Comparison of ENCODE assay signal across 1 cellular context in the genomic region with DNA sequence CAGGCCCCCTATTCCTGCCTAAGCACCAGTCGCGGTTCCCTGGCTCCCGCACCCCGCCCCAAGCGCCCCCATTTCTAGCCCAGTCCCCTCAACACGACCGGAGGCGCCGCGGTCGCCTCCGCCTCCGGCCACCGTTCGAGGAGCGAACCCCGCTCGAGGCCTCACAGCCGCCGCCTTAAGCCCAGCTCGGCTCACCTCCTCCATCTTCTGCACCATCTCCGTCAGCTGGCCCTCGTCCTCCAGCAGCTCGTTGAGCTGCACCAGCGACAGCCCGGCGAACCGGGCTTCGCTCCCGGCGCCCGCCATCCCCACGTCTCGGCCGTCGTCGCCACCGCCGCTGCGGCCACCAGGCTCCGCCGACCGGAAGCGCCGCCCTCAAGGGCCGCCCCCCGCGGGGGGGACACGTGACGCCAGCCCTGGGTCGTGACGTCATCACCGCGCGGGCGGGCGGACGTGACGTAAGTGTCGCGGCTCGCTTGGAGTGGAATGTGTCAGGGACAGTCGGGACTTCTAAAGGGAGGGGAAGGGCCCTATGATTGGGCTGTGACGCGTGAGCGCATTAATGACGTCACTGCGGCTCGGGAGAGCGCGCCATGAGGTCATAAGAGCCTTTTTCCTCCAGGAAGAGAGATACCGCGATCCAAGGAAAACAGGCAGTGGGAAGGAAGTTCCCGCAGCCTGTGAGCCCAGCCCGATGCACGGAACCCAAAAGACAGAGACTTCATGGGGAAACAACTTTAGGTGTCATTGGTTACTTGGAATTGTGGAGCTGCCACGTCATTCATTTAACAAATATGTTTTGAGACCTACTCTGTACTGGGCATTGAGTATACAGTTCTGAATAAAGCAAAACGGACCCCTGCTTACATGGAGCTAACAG.
TF ChIP-seq lines count a peak whose summit lies in the region.

Gene VPS37B, minus strand, starts transcription at position 368 of the 880 bp plus-strand sequence. Its CDS starts 62 bp downstream, at position 306.

TF ChIP-seq in WTC11, 78 proteins besides CTCF, POLR2A, EP300 and RAD21 (continued from another document):
- TF ChIP-seq, protein P1, sequence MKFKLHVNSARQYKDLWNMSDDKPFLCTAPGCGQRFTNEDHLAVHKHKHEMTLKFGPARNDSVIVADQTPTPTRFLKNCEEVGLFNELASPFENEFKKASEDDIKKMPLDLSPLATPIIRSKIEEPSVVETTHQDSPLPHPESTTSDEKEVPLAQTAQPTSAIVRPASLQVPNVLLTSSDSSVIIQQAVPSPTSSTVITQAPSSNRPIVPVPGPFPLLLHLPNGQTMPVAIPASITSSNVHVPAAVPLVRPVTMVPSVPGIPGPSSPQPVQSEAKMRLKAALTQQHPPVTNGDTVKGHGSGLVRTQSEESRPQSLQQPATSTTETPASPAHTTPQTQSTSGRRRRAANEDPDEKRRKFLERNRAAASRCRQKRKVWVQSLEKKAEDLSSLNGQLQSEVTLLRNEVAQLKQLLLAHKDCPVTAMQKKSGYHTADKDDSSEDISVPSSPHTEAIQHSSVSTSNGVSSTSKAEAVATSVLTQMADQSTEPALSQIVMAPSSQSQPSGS (CRISPR knock-in tag; IDR thresholded peaks at IDR 0.05; ENCODE audit: borderline replicate concordance, low read depth): 0 out of 2 replicates have a peak, but pooled peaks have one; percentile 34
- peak; percentile 91 for TF ChIP-seq USF1 (CRISPR knock-in tag; IDR thresholded peaks at IDR 0.05)
- TF ChIP-seq ZNF416 (CRISPR knock-in tag; IDR thresholded peaks at IDR 0.05): no peak
- no peak for TF ChIP-seq ZNF219 (CRISPR knock-in tag; IDR thresholded peaks at IDR 0.05; ENCODE audit: borderline replicate concordance)
- TF ChIP-seq IRF1 (CRISPR knock-in tag; IDR thresholded peaks at IDR 0.05): peak; percentile 85
- peak; percentile 56 for TF ChIP-seq CREB1 (CRISPR knock-in tag; IDR thresholded peaks at IDR 0.05)
- TF ChIP-seq ATF1 (CRISPR knock-in tag; IDR thresholded peaks at IDR 0.05): peak; percentile 62; the same call in 1 of the 2 replicates
- no peak for TF ChIP-seq E2F4 (CRISPR knock-in tag; IDR thresholded peaks at IDR 0.05; ENCODE audit: borderline replicate concordance, low read depth)
- TF ChIP-seq ZNF671 (CRISPR knock-in tag; IDR thresholded peaks at IDR 0.05): no peak
- peak; percentile 76 for TF ChIP-seq FOXK1 (CRISPR knock-in tag; IDR thresholded peaks at IDR 0.05)
- TF ChIP-seq ERG (CRISPR knock-in tag; IDR thresholded peaks at IDR 0.05): no peak
- TF ChIP-seq ZNF121 (CRISPR knock-in tag; IDR thresholded peaks at IDR 0.05): no peak
- peak; percentile 67; the same call in 1 of the 2 replicates for TF ChIP-seq SP1 (CRISPR knock-in tag; conservative IDR thresholded peaks at IDR 0.05)
- no peak for TF ChIP-seq GTF2I (CRISPR knock-in tag; conservative IDR thresholded peaks at IDR 0.05)
- TF ChIP-seq HMGXB4 (CRISPR knock-in tag; IDR thresholded peaks at IDR 0.05): peak; percentile 75; the same call in 1 of the 2 replicates
- TF ChIP-seq SOX15 (CRISPR knock-in tag; IDR thresholded peaks at IDR 0.05): no peak
- peak; percentile 75; the same call in 1 of the 2 replicates for TF ChIP-seq MAX (CRISPR knock-in tag; IDR thresholded peaks at IDR 0.05)
- TF ChIP-seq, protein P2, sequence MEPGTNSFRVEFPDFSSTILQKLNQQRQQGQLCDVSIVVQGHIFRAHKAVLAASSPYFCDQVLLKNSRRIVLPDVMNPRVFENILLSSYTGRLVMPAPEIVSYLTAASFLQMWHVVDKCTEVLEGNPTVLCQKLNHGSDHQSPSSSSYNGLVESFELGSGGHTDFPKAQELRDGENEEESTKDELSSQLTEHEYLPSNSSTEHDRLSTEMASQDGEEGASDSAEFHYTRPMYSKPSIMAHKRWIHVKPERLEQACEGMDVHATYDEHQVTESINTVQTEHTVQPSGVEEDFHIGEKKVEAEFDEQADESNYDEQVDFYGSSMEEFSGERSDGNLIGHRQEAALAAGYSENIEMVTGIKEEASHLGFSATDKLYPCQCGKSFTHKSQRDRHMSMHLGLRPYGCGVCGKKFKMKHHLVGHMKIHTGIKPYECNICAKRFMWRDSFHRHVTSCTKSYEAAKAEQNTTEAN (CRISPR knock-in tag; IDR thresholded peaks at IDR 0.05): peak; percentile 62; the same call in 1 of the 2 replicates
- TF ChIP-seq, protein P3, sequence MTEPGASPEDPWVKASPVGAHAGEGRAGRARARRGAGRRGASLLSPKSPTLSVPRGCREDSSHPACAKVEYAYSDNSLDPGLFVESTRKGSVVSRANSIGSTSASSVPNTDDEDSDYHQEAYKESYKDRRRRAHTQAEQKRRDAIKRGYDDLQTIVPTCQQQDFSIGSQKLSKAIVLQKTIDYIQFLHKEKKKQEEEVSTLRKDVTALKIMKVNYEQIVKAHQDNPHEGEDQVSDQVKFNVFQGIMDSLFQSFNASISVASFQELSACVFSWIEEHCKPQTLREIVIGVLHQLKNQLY (CRISPR knock-in tag; IDR thresholded peaks at IDR 0.05): no peak
- TF ChIP-seq FOXP1 (CRISPR knock-in tag; IDR thresholded peaks at IDR 0.05; ENCODE audit: borderline replicate concordance): peak; percentile 69
- TF ChIP-seq, protein P4, sequence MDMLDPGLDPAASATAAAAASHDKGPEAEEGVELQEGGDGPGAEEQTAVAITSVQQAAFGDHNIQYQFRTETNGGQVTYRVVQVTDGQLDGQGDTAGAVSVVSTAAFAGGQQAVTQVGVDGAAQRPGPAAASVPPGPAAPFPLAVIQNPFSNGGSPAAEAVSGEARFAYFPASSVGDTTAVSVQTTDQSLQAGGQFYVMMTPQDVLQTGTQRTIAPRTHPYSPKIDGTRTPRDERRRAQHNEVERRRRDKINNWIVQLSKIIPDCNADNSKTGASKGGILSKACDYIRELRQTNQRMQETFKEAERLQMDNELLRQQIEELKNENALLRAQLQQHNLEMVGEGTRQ (CRISPR knock-in tag; IDR thresholded peaks at IDR 0.05): peak; percentile 95
- TF ChIP-seq TEAD1 (CRISPR knock-in tag; IDR thresholded peaks at IDR 0.05): no peak
- TF ChIP-seq, protein P5, sequence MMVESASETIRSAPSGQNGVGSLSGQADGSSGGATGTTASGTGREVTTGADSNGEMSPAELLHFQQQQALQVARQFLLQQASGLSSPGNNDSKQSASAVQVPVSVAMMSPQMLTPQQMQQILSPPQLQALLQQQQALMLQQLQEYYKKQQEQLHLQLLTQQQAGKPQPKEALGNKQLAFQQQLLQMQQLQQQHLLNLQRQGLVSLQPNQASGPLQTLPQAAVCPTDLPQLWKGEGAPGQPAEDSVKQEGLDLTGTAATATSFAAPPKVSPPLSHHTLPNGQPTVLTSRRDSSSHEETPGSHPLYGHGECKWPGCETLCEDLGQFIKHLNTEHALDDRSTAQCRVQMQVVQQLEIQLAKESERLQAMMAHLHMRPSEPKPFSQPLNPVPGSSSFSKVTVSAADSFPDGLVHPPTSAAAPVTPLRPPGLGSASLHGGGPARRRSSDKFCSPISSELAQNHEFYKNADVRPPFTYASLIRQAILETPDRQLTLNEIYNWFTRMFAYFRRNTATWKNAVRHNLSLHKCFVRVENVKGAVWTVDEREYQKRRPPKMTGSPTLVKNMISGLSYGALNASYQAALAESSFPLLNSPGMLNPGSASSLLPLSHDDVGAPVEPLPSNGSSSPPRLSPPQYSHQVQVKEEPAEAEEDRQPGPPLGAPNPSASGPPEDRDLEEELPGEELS (CRISPR knock-in tag; IDR thresholded peaks at IDR 0.05): peak; percentile 86
- TF ChIP-seq ZNF232 (CRISPR knock-in tag; IDR thresholded peaks at IDR 0.05): 0 out of 2 replicates have a peak, but pooled peaks have one; percentile 62
